ENCODE assay signal across 10 cellular contexts in the genomic region with DNA sequence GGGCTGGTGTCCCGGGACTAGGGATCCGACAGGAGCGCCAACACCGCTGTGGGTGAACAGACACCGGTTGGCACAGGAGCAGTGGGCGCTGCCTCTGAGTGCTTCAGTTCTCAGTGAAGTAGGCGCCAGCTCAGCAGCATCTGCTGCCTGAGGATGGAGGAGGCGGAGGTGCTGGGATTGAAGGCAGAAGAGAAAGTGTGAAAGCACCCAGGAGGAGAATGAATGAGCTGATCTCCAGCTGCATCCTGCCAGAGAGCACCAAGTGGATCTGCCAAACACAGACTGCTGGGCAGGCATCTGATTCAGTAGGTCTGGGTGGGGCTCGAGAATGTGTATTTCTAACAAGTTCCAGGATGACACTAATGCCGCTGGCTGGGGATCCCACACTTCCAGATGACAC.
A peak's percentile ranks its signal among the peaks of the same experiment; 100 is the strongest.
DNase-seq lines count a peak whose midpoint lies in the region; ATAC-seq and TF ChIP-seq lines count a peak whose summit lies in the region.
"Had no signal": no experiment of that assay in that cellular context is flagged by ENCODE, and none has a peak within 500 bp of the region (broad histone marks: within the 10 kb centered on the region; RNA-seq: fewer than 3 reads in every experiment).

No MANE protein-coding gene starts in this region.

- H3K4me1 Mint-ChIP-seq in endodermal cell, result peaks cover 8% of the 10 kb centered on the region
- no peaks in the 10 kb centered on the region for H3K4me1 Mint-ChIP-seq in activated CD4-positive, alpha-beta memory T cell treated with anti-CD3 and anti-CD28 coated beads, Interleukin-2, amount 10 ng/mL, durations not matched to agents 7 days and 5 days

- H3K4me3 ChIP-seq in endodermal cell (ENCODE audit: low read length), result no peak overlapping the region

- H3K4me1 ChIP-seq in endodermal cell (ENCODE audit: control insufficient read depth, insufficient read depth, low read length), result peaks cover 5% of the 10 kb centered on the region

- H3K9me3 Mint-ChIP-seq in endodermal cell, result no peaks in the 10 kb centered on the region
- no peaks in the 10 kb centered on the region for H3K9me3 Mint-ChIP-seq in activated CD4-positive, alpha-beta memory T cell treated with anti-CD3 and anti-CD28 coated beads, Interleukin-2, amount 10 ng/mL, durations not matched to agents 7 days and 5 days
- H3K9me3 Mint-ChIP-seq: activated naive CD4-positive, alpha-beta T cell treated with anti-CD3 and anti-CD28 coated beads, Interleukin-2, amount 50 U/mL, for 72 hours had no signal

- H3K36me3 ChIP-seq in endodermal cell (ENCODE audit: control insufficient read depth, insufficient read depth, low read length), result no peaks in the 10 kb centered on the region

- no peaks in the 10 kb centered on the region for H3K9me3 ChIP-seq in endodermal cell (ENCODE audit: control insufficient read depth, low read length)

- no peak overlapping the region for H3K27ac ChIP-seq in endodermal cell (ENCODE audit: low read depth, low read length)

- no peak overlapping the region for H3K27ac Mint-ChIP-seq in endodermal cell
- H3K27ac Mint-ChIP-seq in activated CD4-positive, alpha-beta memory T cell treated with anti-CD3 and anti-CD28 coated beads, Interleukin-2, amount 10 ng/mL, durations not matched to agents 7 days and 5 days, result no peak overlapping the region

- intact Hi-C loops in Right ventricle myocardium inferior (cut with DNase I) (no loop called here), cardiac septum (cut with DNase I) (no loop called here)

- no peak overlapping the region for H3K9ac ChIP-seq in endodermal cell (ENCODE audit: extremely low read depth, low read length, poor library complexity, severe bottlenecking)

- CTCF ChIA-PET in activated CD4-positive, alpha-beta memory T cell treated with anti-CD3 and anti-CD28 coated beads, Interleukin-2, amount 10 ng/mL, durations not matched to agents 7 days and 5 days (lab: Charles Lee), result no interaction called here

- peaks cover 7% of the 10 kb centered on the region for H3K27me3 Mint-ChIP-seq in endodermal cell (ENCODE audit: insufficient read depth)
- no peaks in the 10 kb centered on the region for H3K27me3 Mint-ChIP-seq in activated CD4-positive, alpha-beta memory T cell treated with anti-CD3 and anti-CD28 coated beads, Interleukin-2, amount 10 ng/mL, durations not matched to agents 7 days and 5 days

- H3K36me3 Mint-ChIP-seq in endodermal cell (ENCODE audit: low read depth), result no peaks in the 10 kb centered on the region
- no peaks in the 10 kb centered on the region for H3K36me3 Mint-ChIP-seq in activated CD4-positive, alpha-beta memory T cell treated with anti-CD3 and anti-CD28 coated beads, Interleukin-2, amount 10 ng/mL, durations not matched to agents 7 days and 5 days (ENCODE audit: low read depth)
- H3K36me3 Mint-ChIP-seq: activated naive CD4-positive, alpha-beta T cell treated with anti-CD3 and anti-CD28 coated beads, Interleukin-2, amount 50 U/mL, for 72 hours had no signal

- H3K4me3 Mint-ChIP-seq in endodermal cell, result no peak overlapping the region
- no peak overlapping the region for H3K4me3 Mint-ChIP-seq in activated CD4-positive, alpha-beta memory T cell treated with anti-CD3 and anti-CD28 coated beads, Interleukin-2, amount 10 ng/mL, durations not matched to agents 7 days and 5 days

- peak; percentile 5 for ATAC-seq in Right ventricle myocardium inferior

- H3K27me3 ChIP-seq in endodermal cell (ENCODE audit: control insufficient read depth, insufficient read depth, low read length, poor library complexity, severe bottlenecking), result no peaks in the 10 kb centered on the region

- DNase-seq in Right ventricle myocardium inferior (ENCODE audit: missing footprints) (no peak), cardiac septum (ENCODE audit: low spot score) (no peak), NCI-H2196 (lab: John Stamatoyannopoulos, UW; ENCODE audit: unreplicated experiment) (peak; percentile 47), endodermal cell (peak; percentile 71), superior temporal gyrus (ENCODE audit: extremely low spot score) (peak; percentile 66), OCI-M1 (lab: John Stamatoyannopoulos, UW) (no peak), ureter (ENCODE audit: low spot score) (no peak)
- no peak for DNase-seq in activated CD4-positive, alpha-beta memory T cell treated with anti-CD3 and anti-CD28 coated beads, Interleukin-2, amount 10 ng/mL, durations not matched to agents 7 days and 5 days
- DNase-seq: trophoblast cell had no signal

- 84 to 97% methylated on average over 7 to 10 of the region's 10 CpGs for whole genome bisulfite sequencing in endodermal cell (ENCODE audit: insufficient coverage in 1 of 2, insufficient read length in 1 of 2), 2 experiments

- no peak for TF ChIP-seq CTCF in endodermal cell (conservative IDR thresholded peaks at IDR 0.05)

- POLR2A ChIA-PET in activated CD4-positive, alpha-beta memory T cell treated with anti-CD3 and anti-CD28 coated beads, Interleukin-2, amount 10 ng/mL, durations not matched to agents 7 days and 5 days (lab: Charles Lee), result interaction anchor here (0.9 kb wide), 1 partner anchor 21 kb away, joined by 3 read pairs; no protein-coding TSS in a partner anchor

Comparison
In these comparisons a context has a peak if more than half of its experiments do, and no peak if none do; other contexts are left out.
1. DNase-seq: peak in NCI-H2196 (single experiment), endodermal cell (single experiment) and superior temporal gyrus (single experiment); none in Right ventricle myocardium inferior (single experiment), cardiac septum (single experiment), OCI-M1 (single experiment), activated CD4-positive, alpha-beta memory T cell treated with anti-CD3 and anti-CD28 coated beads, Interleukin-2, amount 10 ng/mL, durations not matched to agents 7 days and 5 days (single experiment) and ureter (single experiment).